Comparison of ENCODE assay signal across 12 cellular contexts in genomic region chr4:143473334-143474126, GRCh38. TPM values are rescaled to one million over a fixed set of nuclear protein-coding genes. Genes with fewer than 3 reads are reported as not detected.
A peak's percentile ranks its signal among the peaks of the same experiment; 100 is the strongest.
DNase-seq lines count a peak whose midpoint lies in the region; ATAC-seq and TF ChIP-seq lines count a peak whose summit lies in the region.
"Had no signal": no experiment of that assay in that cellular context is flagged by ENCODE, and none has a peak within 500 bp of the region (broad histone marks: within the 10 kb centered on the region; RNA-seq: fewer than 3 reads in every experiment).

No MANE protein-coding gene starts in this region.

- H3K27ac ChIP-seq in layer of hippocampus (ENCODE audit: low read depth, low read length) (peak overlapping the region; percentile 12), PC-3 (ENCODE audit: low read length) (no peak overlapping the region)

- no peaks in the 10 kb centered on the region for H3K27me3 ChIP-seq in layer of hippocampus (ENCODE audit: control insufficient read depth, insufficient read depth, low read length)
- H3K27me3 ChIP-seq in PC-3 (ENCODE audit: low read length): no peaks in the 10 kb centered on the region
- H3K27me3 ChIP-seq: BE2C had no signal

- H2AFZ ChIP-seq in PC-3 (ENCODE audit: low read length): no peak overlapping the region

- H3K9me3 ChIP-seq in PC-3 (ENCODE audit: low read length): no peaks in the 10 kb centered on the region
- H3K9me3 ChIP-seq: BE2C had no signal

- intact Hi-C loops in PC-3 (cut with micrococcal nuclease): no loop called here

- H3K4me1 Mint-ChIP-seq in stimulated activated naive CD8-positive, alpha-beta T cell treated with anti-CD3 and anti-CD28 coated beads, Interleukin-15, amount 100 ng/mL, for 72 hours: no peaks in the 10 kb centered on the region

- no peak overlapping the region for H3K4me3 Mint-ChIP-seq in stimulated activated naive CD8-positive, alpha-beta T cell treated with anti-CD3 and anti-CD28 coated beads, Interleukin-15, amount 100 ng/mL, for 72 hours

- H3F3A ChIP-seq in PC-3 (ENCODE audit: low read length, unreplicated experiment): no peaks in the 10 kb centered on the region

- no peaks in the 10 kb centered on the region for H3K79me2 ChIP-seq in PC-3 (ENCODE audit: low read length)

- H3K4me1 ChIP-seq in PC-3 (ENCODE audit: insufficient read depth, low read length): no peaks in the 10 kb centered on the region
- H3K4me1 ChIP-seq: BE2C had no signal

- no peak overlapping the region for H3K4me2 ChIP-seq in PC-3 (ENCODE audit: low read length)

- no peaks in the 10 kb centered on the region for H3K27me3 Mint-ChIP-seq in stimulated activated naive CD8-positive, alpha-beta T cell treated with anti-CD3 and anti-CD28 coated beads, Interleukin-15, amount 100 ng/mL, for 72 hours

- no peak for TF ChIP-seq CTCF in PC-3 (conservative IDR thresholded peaks at IDR 0.05; ENCODE audit: low read depth, low read length)

- BruUV-seq in PC-3 (replicated peaks; lab: Mats Ljungman, UMichigan): no TSS peak

- POLR2A ChIA-PET in PC-3 (lab: Charles Lee; ENCODE audit: unreplicated experiment): no interaction called here

- ATAC-seq in GM18861 (IDR thresholded peaks at IDR 0.05; ENCODE audit: unreplicated experiment) (peak; percentile 67), GM21576 (IDR thresholded peaks at IDR 0.05; ENCODE audit: unreplicated experiment) (peak; percentile 70), HG03280 (IDR thresholded peaks at IDR 0.05; ENCODE audit: unreplicated experiment) (peak; percentile 71), PC-3 (no peak)
- ATAC-seq in stimulated activated naive CD8-positive, alpha-beta T cell treated with anti-CD3 and anti-CD28 coated beads, Interleukin-15, amount 100 ng/mL, for 72 hours: no peak

- CTCF ChIA-PET in PC-3 (lab: Charles Lee): no interaction called here

- H3K9me2 ChIP-seq in PC-3 (replicated peaks; ENCODE audit: low read length): no peaks in the 10 kb centered on the region

- DNase-seq in PC-3 (no peak), mesenteric fat pad (ENCODE audit: low spot score) (no peak), NCI-H1092 (lab: John Stamatoyannopoulos, UW) (no peak)
- DNase-seq in stimulated activated naive CD8-positive, alpha-beta T cell treated with anti-CD3 and anti-CD28 coated beads, Interleukin-15, amount 100 ng/mL, for 72 hours: no peak
- DNase-seq: anterior cingulate cortex; BE2C; effector CD8-positive, alpha-beta T cell; NCI-H526 treated with DMSO at 0.1 percent for 48 hours had no signal

- no peaks in the 10 kb centered on the region for H4K20me1 ChIP-seq in PC-3 (ENCODE audit: low read length)

- H3K4me3 ChIP-seq in PC-3 (ENCODE audit: low read length): no peak overlapping the region

- H3K36me3 ChIP-seq in PC-3 (ENCODE audit: low read depth, low read length): no peaks in the 10 kb centered on the region
- H3K36me3 ChIP-seq: BE2C had no signal

- H3K27ac Mint-ChIP-seq in stimulated activated naive CD8-positive, alpha-beta T cell treated with anti-CD3 and anti-CD28 coated beads, Interleukin-15, amount 100 ng/mL, for 72 hours: no peak overlapping the region

- no peak overlapping the region for H3K9ac ChIP-seq in PC-3 (ENCODE audit: low read length)

- H3K9me3 Mint-ChIP-seq in stimulated activated naive CD8-positive, alpha-beta T cell treated with anti-CD3 and anti-CD28 coated beads, Interleukin-15, amount 100 ng/mL, for 72 hours: no peaks in the 10 kb centered on the region

RNA-seq across cellular contexts. Expression of gene SMARCA5, which starts 40.0 kb away (rescaled TPM):
- total RNA-seq in PC-3 (2014; rRNA removed) (29.3 and 31.6 TPM in 2 replicates), mesenteric fat pad (31.0 TPM)

Comparison
In these comparisons a context has a peak if more than half of its experiments do, and no peak if none do; other contexts are left out.
1. ATAC-seq: peak in GM18861 (single experiment), GM21576 (single experiment) and HG03280 (single experiment); none in PC-3 (single experiment) and stimulated activated naive CD8-positive, alpha-beta T cell treated with anti-CD3 and anti-CD28 coated beads, Interleukin-15, amount 100 ng/mL, for 72 hours (single experiment).